Comparison of ENCODE assay signal across 24 cellular contexts in the genomic region with DNA sequence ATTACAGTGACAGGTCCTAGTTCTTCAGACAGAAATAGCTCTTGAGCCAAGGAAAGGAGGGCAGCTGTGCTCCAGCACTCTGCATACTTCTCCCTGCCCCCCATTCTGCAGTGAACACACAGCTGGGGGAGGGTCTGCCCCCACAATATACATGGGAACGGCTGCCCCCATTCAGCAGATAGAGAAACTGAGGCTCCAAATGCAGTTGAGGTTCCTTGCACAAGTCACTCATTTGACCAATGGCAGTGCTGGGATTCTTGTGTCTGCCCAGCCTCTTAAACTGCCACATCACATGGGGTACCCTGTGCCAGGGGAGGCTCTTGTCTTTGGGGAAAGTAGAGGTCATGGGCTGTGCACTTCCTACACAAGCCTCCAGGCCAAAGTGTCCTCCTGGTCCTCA. TPM values are rescaled to one million over a fixed set of nuclear protein-coding genes. Genes with fewer than 3 reads are reported as not detected.
DNase-seq lines count a peak whose midpoint lies in the region; ATAC-seq, FAIRE-seq and TF ChIP-seq lines count a peak whose summit lies in the region.
"Had no signal": no experiment of that assay in that cellular context is flagged by ENCODE, and none has a peak within 500 bp of the region (broad histone marks: within the 10 kb centered on the region; RNA-seq: fewer than 3 reads in every experiment).

No MANE protein-coding gene starts in this region.

- no peaks in the 10 kb centered on the region for H3K36me3 ChIP-seq in HepG2 (replicated peaks in 1 of 2; ENCODE audit: control insufficient read depth in 1 of 2, insufficient read depth in 2 of 2, low read length in 2 of 2)
- H3K36me3 ChIP-seq: BE2C; BLaER1 treated with 17β-estradiol and CSF1 and Interleukin-3, amounts not matched to agents 10 nM and 100 nM; HAP-1 had no signal

- H3K9me3 ChIP-seq in HepG2 (ENCODE audit: low read length) = no peaks in the 10 kb centered on the region
- H3K9me3 ChIP-seq: A549; BE2C; BLaER1 treated with 17β-estradiol and CSF1 and Interleukin-3, amounts not matched to agents 10 nM and 100 nM; HAP-1 had no signal

- in situ Hi-C loops in SK-MEL-5 (cut with HindIII; ENCODE audit: low pct_unique_long_range_greater_than_20kb, low sequenced_read_pairs) (no loop called here), HepG2 (cut with HindIII; ENCODE audit: extremely low pct_ligation_motif_present, low pct_unique_long_range_greater_than_20kb) (loop anchor here (5.0 to 25.0 kb wide), 2 partner anchors 262 to 457 kb away; no protein-coding TSS in a partner anchor)

- WGBS in HepG2 (ENCODE audit: low lambda C conversion rate) = 17% methylated on average over 1 of the region's 1 CpG

- CTCF ChIA-PET in GM10248 (lab: Yijun Ruan, JAX) (interaction anchor here (0.6 to 7.5 kb wide), 12 partner anchors 10 to 299 kb away, joined by 3 to 176 read pairs (median 10); a partner anchor contains a TSS), HepG2 (lab: Yijun Ruan, JAX; ENCODE audit: low intra/inter-chr PET ratio, low total read pairs) (no interaction called here)

- H3K27me3 ChIP-seq in HepG2 (ENCODE audit: control insufficient read depth in 1 of 2, insufficient read depth in 2 of 2, low read length in 2 of 2) = peaks cover 0 to 8% of the 10 kb centered on the region in 2 experiments; a peak in 2 of 5 replicates
- H3K27me3 ChIP-seq: BE2C had no signal

- no peak overlapping the region for H3K4me3 ChIP-seq in HepG2 (replicated peaks in 1 of 3; ENCODE audit: insufficient read depth in 1 of 3, low read depth in 2 of 3, low read length in 3 of 3)
- H3K4me3 ChIP-seq: A549; BLaER1 treated with 17β-estradiol and CSF1 and Interleukin-3, amounts not matched to agents 10 nM and 100 nM; HAP-1 had no signal

- intact Hi-C loops in HepG2 (cut with micrococcal nuclease; ENCODE audit: unreplicated experiment) = loop anchor here (2.0 kb wide), 1 partner anchor 39 kb away; a partner anchor contains a TSS
- intact Hi-C loops in head of caudate nucleus (cut with DNase I) = loop anchor here (5.0 to 10.0 kb wide), 2 partner anchors 265 to 462 kb away; a partner anchor contains a TSS

- no peak overlapping the region for H3K4me2 ChIP-seq in HepG2 (ENCODE audit: low read depth, low read length)
- H3K4me2 ChIP-seq: A549; BLaER1 treated with 17β-estradiol and CSF1 and Interleukin-3, amounts not matched to agents 10 nM and 100 nM had no signal

- no peaks in the 10 kb centered on the region for H3K79me2 ChIP-seq in HepG2 (ENCODE audit: insufficient read depth, low read length)

- no TSS peak for BruUV-seq in HepG2 (replicated peaks; lab: Mats Ljungman, UMichigan)

- no peak for FAIRE-seq in HepG2 (lab: Jason Lieb, UNC)
- FAIRE-seq: A549, D721Med, GM12892, H54 had no signal

- no peak for TF ChIP-seq POLR2A in HepG2 (IDR thresholded peaks at IDR 0.05; ENCODE audit: insufficient read depth in 1 of 2, low read depth in 2 of 2, low read length in 2 of 2)

- ATAC-seq in HepG2 = no peak
- ATAC-seq: A549 had no signal

- TF ChIP-seq EP300 in HepG2 (IDR thresholded peaks at IDR 0.05; ENCODE audit: low read depth in 2 of 2, low read length in 2 of 2) (no peak), HepG2 (CRISPR knock-in tag; IDR thresholded peaks at IDR 0.05; ENCODE audit: borderline replicate concordance) (no peak)

- H4K20me1 ChIP-seq in HepG2 (ENCODE audit: insufficient read depth, low read length) = no peaks in the 10 kb centered on the region

- H3K4me1 ChIP-seq in HepG2 (ENCODE audit: insufficient read depth, low read length) = peaks cover 17% of the 10 kb centered on the region

- no peak overlapping the region for H2AFZ ChIP-seq in HepG2 (ENCODE audit: low read length)

- POLR2A ChIA-PET in GM10248 (lab: Yijun Ruan, JAX) = no interaction called here
- POLR2A ChIA-PET in HepG2 (lab: Yijun Ruan, JAX) = no interaction called here

- TF ChIP-seq CTCF in GM10248 (IDR thresholded peaks at IDR 0.05; ENCODE audit: control extremely low read depth, extremely low read depth, low read depth, missing control alignments) (no peak), HepG2 (CRISPR knock-in tag; IDR thresholded peaks at IDR 0.05) (no peak)

- H3K9ac ChIP-seq in HepG2 (ENCODE audit: insufficient read depth, low read depth, low read length) = no peak overlapping the region
- H3K9ac ChIP-seq: BLaER1 treated with 17β-estradiol and CSF1 and Interleukin-3, amounts not matched to agents 10 nM and 100 nM had no signal

- H3K27ac ChIP-seq in HepG2 (ENCODE audit: extremely low read length, insufficient read depth, low read length) = no peak overlapping the region
- H3K27ac ChIP-seq: A549; BLaER1 treated with 17β-estradiol and CSF1 and Interleukin-3, amounts not matched to agents 10 nM and 100 nM had no signal

- peak; percentile 1 for DNase-seq in GM10248 (ENCODE audit: extremely low spot score)
- DNase-seq in SK-MEL-5 (ENCODE audit: low read depth, low spot score) = peak; percentile 34
- no peak for DNase-seq in HepG2 (ENCODE audit: low spot score)
- no peak for DNase-seq in head of caudate nucleus
- no peak for DNase-seq in NCI-H82 (lab: John Stamatoyannopoulos, UW)
- DNase-seq: 8988T; ACHN; AML-193; BE2C; CD4-positive, alpha-beta T cell; CD8-positive, alpha-beta memory T cell; DMS 273 treated with DMSO at 0.1 percent for 48 hours; DMS79; GF-D8; GOT3; HFFc6 had no signal

- TF ChIP-seq RAD21 in HepG2 (CRISPR knock-in tag; IDR thresholded peaks at IDR 0.05) = no peak

RNA-seq across cellular contexts. Expression of a gene that starts 10.9 kb away (rescaled TPM):
- total RNA-seq in SK-MEL-5 (2014; rRNA removed; shearing (Covaris generic)) = 7.8 and 11.0 TPM in 2 replicates
- polyA plus RNA-seq in SK-MEL-5 (2015; cell fraction: cytosol; rRNA removed) = 9.0 and 10.7 TPM in 2 replicates
- polyA plus RNA-seq in SK-MEL-5 (2015; cell fraction: nucleus; rRNA removed) = 14.3 and 16.7 TPM in 2 replicates
- 15.8 and 38.2 TPM in 2 replicates for total RNA-seq in HepG2 (2016; rRNA removed; fragmentation: Illumina TruSeq; extraction: Trizol)
- 1.8 and 2.5 TPM in 2 replicates for total RNA-seq in HepG2 (2016; cell fraction: cytosol; rRNA removed; fragmentation: Illumina TruSeq; extraction: Trizol; ENCODE audit: low read depth)
- 16.2 and 31.7 TPM in 2 replicates for total RNA-seq in HepG2 (2016; cell fraction: insoluble cytoplasmic fraction; rRNA removed; fragmentation: Illumina TruSeq; extraction: Trizol)
- total RNA-seq in HepG2 (2016; cell fraction: membrane; rRNA removed; fragmentation: Illumina TruSeq; extraction: Trizol) = 8.4 and 10.1 TPM in 2 replicates
- total RNA-seq in HepG2 (2016; cell fraction: nucleus; rRNA removed; fragmentation: Illumina TruSeq; extraction: Trizol) = 17.0 and 17.2 TPM in 2 replicates
- 12.2 and 12.8 TPM in 2 replicates for polyA plus RNA-seq in HepG2 (2011; rRNA removed)
- 8.3 and 11.7 TPM in 2 replicates for polyA plus RNA-seq in HepG2 (2011; cell fraction: cytosol; rRNA removed)
- polyA plus RNA-seq in HepG2 (2011; cell fraction: nucleus; rRNA removed) = 10.2 and 12.4 TPM in 2 replicates
- polyA plus RNA-seq in HepG2 (2012) = 7.7 and 9.5 TPM in 2 replicates
- 0.66 and 1.1 TPM in 2 replicates for polyA plus RNA-seq in HepG2 (2016; cell fraction: cytosol; fragmentation: Illumina TruSeq; extraction: Trizol; ENCODE audit: low read depth)
- polyA plus RNA-seq in HepG2 (2016; cell fraction: insoluble cytoplasmic fraction; fragmentation: Illumina TruSeq; extraction: Trizol; ENCODE audit: low read depth) = 17.5 and 18.0 TPM in 2 replicates
- 2.9 and 3.2 TPM in 2 replicates for polyA plus RNA-seq in HepG2 (2016; cell fraction: membrane; fragmentation: Illumina TruSeq; extraction: Trizol; ENCODE audit: low read depth)
- 19.4 and 23.4 TPM in 2 replicates for polyA plus RNA-seq in HepG2 (2016; cell fraction: nucleus; fragmentation: Illumina TruSeq; extraction: Trizol; ENCODE audit: insufficient read depth, low read depth)
- polyA minus RNA-seq in HepG2 (2011; rRNA and poly(A)+ RNA removed; ENCODE audit: low replicate concordance) = 46.5 and 49.0 TPM in 2 replicates
- 10.5 and 12.8 TPM in 2 replicates for polyA minus RNA-seq in HepG2 (2011; cell fraction: cytosol; rRNA and poly(A)+ RNA removed)
- polyA minus RNA-seq in HepG2 (2011; cell fraction: nucleus; rRNA and poly(A)+ RNA removed) = 10.0 and 15.5 TPM in 2 replicates
- polyA plus RNA-seq: CD14-positive monocyte had no signal

RNA-seq across cellular contexts. Expression of a gene that starts 25.2 kb away (rescaled TPM):
- not detected in 2 replicates for total RNA-seq in SK-MEL-5 (2014; rRNA removed; shearing (Covaris generic))
- not detected in 2 replicates for polyA plus RNA-seq in SK-MEL-5 (2015; cell fraction: cytosol; rRNA removed)
- not detected in 2 replicates for polyA plus RNA-seq in SK-MEL-5 (2015; cell fraction: nucleus; rRNA removed)
- not detected in 2 replicates for total RNA-seq in HepG2 (2016; rRNA removed; fragmentation: Illumina TruSeq; extraction: Trizol)
- not detected in 2 replicates for total RNA-seq in HepG2 (2016; cell fraction: cytosol; rRNA removed; fragmentation: Illumina TruSeq; extraction: Trizol; ENCODE audit: low read depth)
- not detected in 2 replicates for total RNA-seq in HepG2 (2016; cell fraction: insoluble cytoplasmic fraction; rRNA removed; fragmentation: Illumina TruSeq; extraction: Trizol)
- not detected in 2 replicates for total RNA-seq in HepG2 (2016; cell fraction: membrane; rRNA removed; fragmentation: Illumina TruSeq; extraction: Trizol)
- total RNA-seq in HepG2 (2016; cell fraction: nucleus; rRNA removed; fragmentation: Illumina TruSeq; extraction: Trizol) = not detected in 2 replicates
- polyA plus RNA-seq in HepG2 (2011; rRNA removed) = not detected in 2 replicates
- 0.03 TPM in 1 of 2 replicates, not detected in the other for polyA plus RNA-seq in HepG2 (2011; cell fraction: cytosol; rRNA removed)
- not detected in 2 replicates for polyA plus RNA-seq in HepG2 (2011; cell fraction: nucleus; rRNA removed)
- polyA plus RNA-seq in HepG2 (2012) = not detected in 2 replicates
- polyA plus RNA-seq in HepG2 (2016; cell fraction: cytosol; fragmentation: Illumina TruSeq; extraction: Trizol; ENCODE audit: low read depth) = 0.07 TPM in 1 of 2 replicates, not detected in the other
- polyA plus RNA-seq in HepG2 (2016; cell fraction: insoluble cytoplasmic fraction; fragmentation: Illumina TruSeq; extraction: Trizol; ENCODE audit: low read depth) = not detected in 2 replicates
- not detected in 2 replicates for polyA plus RNA-seq in HepG2 (2016; cell fraction: membrane; fragmentation: Illumina TruSeq; extraction: Trizol; ENCODE audit: low read depth)
- not detected in 2 replicates for polyA plus RNA-seq in HepG2 (2016; cell fraction: nucleus; fragmentation: Illumina TruSeq; extraction: Trizol; ENCODE audit: insufficient read depth, low read depth)
- not detected in 2 replicates for polyA minus RNA-seq in HepG2 (2011; rRNA and poly(A)+ RNA removed; ENCODE audit: low replicate concordance)
- not detected in 2 replicates for polyA minus RNA-seq in HepG2 (2011; cell fraction: cytosol; rRNA and poly(A)+ RNA removed)
- polyA minus RNA-seq in HepG2 (2011; cell fraction: nucleus; rRNA and poly(A)+ RNA removed) = not detected in 2 replicates
- total RNA-seq: CD4-positive, alpha-beta T cell; CD8-positive, alpha-beta memory T cell; G401; HFFc6 had no signal
- polyA plus RNA-seq: A549; CD14-positive monocyte; CD8-positive, alpha-beta memory T cell had no signal

RNA-seq across cellular contexts. Expression of a gene that starts 38.6 kb away (rescaled TPM):
- 110 and 114 TPM in 2 replicates for total RNA-seq in SK-MEL-5 (2014; rRNA removed; shearing (Covaris generic))
- polyA plus RNA-seq in SK-MEL-5 (2015; cell fraction: cytosol; rRNA removed) = 48.5 and 63.9 TPM in 2 replicates
- polyA plus RNA-seq in SK-MEL-5 (2015; cell fraction: nucleus; rRNA removed) = 112 and 141 TPM in 2 replicates
- total RNA-seq in HepG2 (2016; rRNA removed; fragmentation: Illumina TruSeq; extraction: Trizol) = 206 and 279 TPM in 2 replicates
- total RNA-seq in HepG2 (2016; cell fraction: cytosol; rRNA removed; fragmentation: Illumina TruSeq; extraction: Trizol; ENCODE audit: low read depth) = 93.3 and 103 TPM in 2 replicates
- total RNA-seq in HepG2 (2016; cell fraction: insoluble cytoplasmic fraction; rRNA removed; fragmentation: Illumina TruSeq; extraction: Trizol) = 210 and 281 TPM in 2 replicates
- total RNA-seq in HepG2 (2016; cell fraction: membrane; rRNA removed; fragmentation: Illumina TruSeq; extraction: Trizol) = 146 and 147 TPM in 2 replicates
- total RNA-seq in HepG2 (2016; cell fraction: nucleus; rRNA removed; fragmentation: Illumina TruSeq; extraction: Trizol) = 127 and 139 TPM in 2 replicates
- polyA plus RNA-seq in HepG2 (2011; rRNA removed) = 68.2 and 95.7 TPM in 2 replicates
- polyA plus RNA-seq in HepG2 (2011; cell fraction: cytosol; rRNA removed) = 27.0 and 39.4 TPM in 2 replicates
- polyA plus RNA-seq in HepG2 (2011; cell fraction: nucleus; rRNA removed) = 79.6 and 104 TPM in 2 replicates
- 71.6 and 101 TPM in 2 replicates for polyA plus RNA-seq in HepG2 (2012)
- polyA plus RNA-seq in HepG2 (2016; cell fraction: cytosol; fragmentation: Illumina TruSeq; extraction: Trizol; ENCODE audit: low read depth) = 66.8 and 90.6 TPM in 2 replicates
- 229 TPM in 2 replicates for polyA plus RNA-seq in HepG2 (2016; cell fraction: insoluble cytoplasmic fraction; fragmentation: Illumina TruSeq; extraction: Trizol; ENCODE audit: low read depth)
- polyA plus RNA-seq in HepG2 (2016; cell fraction: membrane; fragmentation: Illumina TruSeq; extraction: Trizol; ENCODE audit: low read depth) = 102 and 113 TPM in 2 replicates
- 156 and 166 TPM in 2 replicates for polyA plus RNA-seq in HepG2 (2016; cell fraction: nucleus; fragmentation: Illumina TruSeq; extraction: Trizol; ENCODE audit: insufficient read depth, low read depth)
- 14.2 and 16.7 TPM in 2 replicates for polyA minus RNA-seq in HepG2 (2011; rRNA and poly(A)+ RNA removed; ENCODE audit: low replicate concordance)
- polyA minus RNA-seq in HepG2 (2011; cell fraction: cytosol; rRNA and poly(A)+ RNA removed) = 26.9 and 31.3 TPM in 2 replicates
- 96.7 and 111 TPM in 2 replicates for polyA minus RNA-seq in HepG2 (2011; cell fraction: nucleus; rRNA and poly(A)+ RNA removed)

RNA-seq across cellular contexts. Expression of a gene that starts 49.3 kb away (rescaled TPM):
- not detected in 2 replicates for total RNA-seq in SK-MEL-5 (2014; rRNA removed; shearing (Covaris generic))
- polyA plus RNA-seq in SK-MEL-5 (2015; cell fraction: cytosol; rRNA removed) = not detected in 2 replicates
- not detected in 2 replicates for polyA plus RNA-seq in SK-MEL-5 (2015; cell fraction: nucleus; rRNA removed)
- 3.2 and 3.9 TPM in 2 replicates for total RNA-seq in HepG2 (2016; rRNA removed; fragmentation: Illumina TruSeq; extraction: Trizol)
- total RNA-seq in HepG2 (2016; cell fraction: cytosol; rRNA removed; fragmentation: Illumina TruSeq; extraction: Trizol; ENCODE audit: low read depth) = 0.30 and 0.53 TPM in 2 replicates
- total RNA-seq in HepG2 (2016; cell fraction: insoluble cytoplasmic fraction; rRNA removed; fragmentation: Illumina TruSeq; extraction: Trizol) = 1.7 and 4.2 TPM in 2 replicates
- total RNA-seq in HepG2 (2016; cell fraction: membrane; rRNA removed; fragmentation: Illumina TruSeq; extraction: Trizol) = 0.96 and 1.3 TPM in 2 replicates
- total RNA-seq in HepG2 (2016; cell fraction: nucleus; rRNA removed; fragmentation: Illumina TruSeq; extraction: Trizol) = 3.7 and 4.8 TPM in 2 replicates
- polyA plus RNA-seq in HepG2 (2011; rRNA removed) = 2.7 and 5.3 TPM in 2 replicates
- 2.4 and 2.7 TPM in 2 replicates for polyA plus RNA-seq in HepG2 (2011; cell fraction: cytosol; rRNA removed)
- polyA plus RNA-seq in HepG2 (2011; cell fraction: nucleus; rRNA removed) = 16.0 and 18.1 TPM in 2 replicates
- 4.3 and 7.8 TPM in 2 replicates for polyA plus RNA-seq in HepG2 (2012)
- 0.38 and 0.63 TPM in 2 replicates for polyA plus RNA-seq in HepG2 (2016; cell fraction: cytosol; fragmentation: Illumina TruSeq; extraction: Trizol; ENCODE audit: low read depth)
- 1.7 and 2.0 TPM in 2 replicates for polyA plus RNA-seq in HepG2 (2016; cell fraction: insoluble cytoplasmic fraction; fragmentation: Illumina TruSeq; extraction: Trizol; ENCODE audit: low read depth)
- 1.2 TPM in 2 replicates for polyA plus RNA-seq in HepG2 (2016; cell fraction: membrane; fragmentation: Illumina TruSeq; extraction: Trizol; ENCODE audit: low read depth)
- 7.5 and 8.9 TPM in 2 replicates for polyA plus RNA-seq in HepG2 (2016; cell fraction: nucleus; fragmentation: Illumina TruSeq; extraction: Trizol; ENCODE audit: insufficient read depth, low read depth)
- polyA minus RNA-seq in HepG2 (2011; rRNA and poly(A)+ RNA removed; ENCODE audit: low replicate concordance) = 0.23 and 7.1 TPM in 2 replicates
- 1.1 and 2.2 TPM in 2 replicates for polyA minus RNA-seq in HepG2 (2011; cell fraction: cytosol; rRNA and poly(A)+ RNA removed)
- 2.7 and 3.3 TPM in 2 replicates for polyA minus RNA-seq in HepG2 (2011; cell fraction: nucleus; rRNA and poly(A)+ RNA removed)
- total RNA-seq: CD4-positive, alpha-beta T cell; CD8-positive, alpha-beta memory T cell; G401 had no signal
- polyA plus RNA-seq: CD14-positive monocyte; CD8-positive, alpha-beta memory T cell had no signal

RNA-seq across cellular contexts. Expression of a gene that starts 55.9 kb away (rescaled TPM):
- total RNA-seq in SK-MEL-5 (2014; rRNA removed; shearing (Covaris generic)) = not detected in 2 replicates
- polyA plus RNA-seq in SK-MEL-5 (2015; cell fraction: cytosol; rRNA removed) = not detected in 2 replicates
- polyA plus RNA-seq in SK-MEL-5 (2015; cell fraction: nucleus; rRNA removed) = not detected in 2 replicates
- total RNA-seq in HepG2 (2016; rRNA removed; fragmentation: Illumina TruSeq; extraction: Trizol) = 0.80 and 1.0 TPM in 2 replicates
- not detected in 2 replicates for total RNA-seq in HepG2 (2016; cell fraction: cytosol; rRNA removed; fragmentation: Illumina TruSeq; extraction: Trizol; ENCODE audit: low read depth)
- 0.49 and 1.3 TPM in 2 replicates for total RNA-seq in HepG2 (2016; cell fraction: insoluble cytoplasmic fraction; rRNA removed; fragmentation: Illumina TruSeq; extraction: Trizol)
- 0.21 and 0.34 TPM in 2 replicates for total RNA-seq in HepG2 (2016; cell fraction: membrane; rRNA removed; fragmentation: Illumina TruSeq; extraction: Trizol)
- 0.68 and 0.75 TPM in 2 replicates for total RNA-seq in HepG2 (2016; cell fraction: nucleus; rRNA removed; fragmentation: Illumina TruSeq; extraction: Trizol)
- polyA plus RNA-seq in HepG2 (2011; rRNA removed) = 1.1 TPM in 2 replicates
- polyA plus RNA-seq in HepG2 (2011; cell fraction: cytosol; rRNA removed) = 0.95 and 1.5 TPM in 2 replicates
- polyA plus RNA-seq in HepG2 (2011; cell fraction: nucleus; rRNA removed) = 2.5 and 3.2 TPM in 2 replicates
- 0.30 and 0.93 TPM in 2 replicates for polyA plus RNA-seq in HepG2 (2012)
- 0.19 and 0.25 TPM in 2 replicates for polyA plus RNA-seq in HepG2 (2016; cell fraction: cytosol; fragmentation: Illumina TruSeq; extraction: Trizol; ENCODE audit: low read depth)
- 0.72 and 1.1 TPM in 2 replicates for polyA plus RNA-seq in HepG2 (2016; cell fraction: insoluble cytoplasmic fraction; fragmentation: Illumina TruSeq; extraction: Trizol; ENCODE audit: low read depth)
- 0.26 and 0.29 TPM in 2 replicates for polyA plus RNA-seq in HepG2 (2016; cell fraction: membrane; fragmentation: Illumina TruSeq; extraction: Trizol; ENCODE audit: low read depth)
- 1.2 and 1.5 TPM in 2 replicates for polyA plus RNA-seq in HepG2 (2016; cell fraction: nucleus; fragmentation: Illumina TruSeq; extraction: Trizol; ENCODE audit: insufficient read depth, low read depth)
- 0.16 and 1.7 TPM in 2 replicates for polyA minus RNA-seq in HepG2 (2011; rRNA and poly(A)+ RNA removed; ENCODE audit: low replicate concordance)
- 1.1 TPM in 1 of 2 replicates, not detected in the other for polyA minus RNA-seq in HepG2 (2011; cell fraction: cytosol; rRNA and poly(A)+ RNA removed)
- polyA minus RNA-seq in HepG2 (2011; cell fraction: nucleus; rRNA and poly(A)+ RNA removed) = 0.37 and 0.90 TPM in 2 replicates
- total RNA-seq: G401 had no signal
- polyA plus RNA-seq: CD8-positive, alpha-beta memory T cell had no signal

Comparison
In these comparisons a context has a peak if more than half of its experiments do, and no peak if none do; other contexts are left out.
1. DNase-seq: peak in GM10248 (single experiment) and SK-MEL-5 (single experiment); none in HepG2 (single experiment), head of caudate nucleus (0 of 42) and NCI-H82 (single experiment).